ENCODE assay signal across 2 cellular contexts in genomic region chr7:13984831-13985685, GRCh38.
TF ChIP-seq lines count a peak whose summit lies in the region.

No MANE protein-coding gene starts in this region.

TF ChIP-seq in SK-N-SH, 30 proteins besides CTCF, POLR2A, EP300 and RAD21:
- TF ChIP-seq YY1 (IDR thresholded peaks at IDR 0.05; ENCODE audit: low read depth) (no peak), MXI1 (IDR thresholded peaks at IDR 0.05; ENCODE audit: low read depth, low read length) (no peak)

TF ChIP-seq in SK-N-SH treated with all-trans-retinoic acid at 6 μM for 48 hours, 23 proteins besides CTCF, POLR2A, EP300 and RAD21:
- TF ChIP-seq CSDC2 (CRISPR knock-in tag; IDR thresholded peaks at IDR 0.05) (no peak), TCF4 (CRISPR knock-in tag; IDR thresholded peaks at IDR 0.05; ENCODE audit: borderline replicate concordance) (no peak)
